Comparison of ENCODE assay signal across 8 cellular contexts in genomic region chr1:37515185-37516034, GRCh38. TPM values are rescaled to one million over a fixed set of nuclear protein-coding genes. Genes with fewer than 3 reads are reported as not detected.
DNase-seq lines count a peak whose midpoint lies in the region; ATAC-seq, FAIRE-seq and TF ChIP-seq lines count a peak whose summit lies in the region.

No MANE protein-coding gene starts in this region.

- peak overlapping the region; percentile 98 for H2AFZ ChIP-seq in astrocyte (ENCODE audit: low read depth, low read length)

- intact Hi-C loops in lower lobe of right lung (cut with DNase I), result no loop called here

- H3K4me1 ChIP-seq in astrocyte (ENCODE audit: insufficient read depth, low read length) (peaks cover 13% of the 10 kb centered on the region), lower lobe of right lung (peaks cover 19% of the 10 kb centered on the region), urinary bladder (ENCODE audit: insufficient read depth) (no peaks in the 10 kb centered on the region)

- H3K36me3 Mint-ChIP-seq in activated naive CD4-positive, alpha-beta T cell treated with anti-CD3 and anti-CD28 coated beads, Interleukin-2, amount 50 U/mL, for 24 hours, result peaks cover 10% of the 10 kb centered on the region
- H3K36me3 Mint-ChIP-seq in astrocyte (ENCODE audit: low read depth, unreplicated experiment), result peaks cover 2% of the 10 kb centered on the region

- H3K36me3 ChIP-seq in astrocyte (ENCODE audit: insufficient read depth, low read length) (peaks cover 17% of the 10 kb centered on the region), lower lobe of right lung (peaks cover 29% of the 10 kb centered on the region), urinary bladder (ENCODE audit: insufficient read depth) (peaks cover 2% of the 10 kb centered on the region)

- WGBS in urinary bladder, result 68% methylated on average over 18 of the region's 18 CpGs

- DNase-seq in activated naive CD4-positive, alpha-beta T cell treated with Interleukin-2 at 50 U/mL for 16 hours, result no peak
- DNase-seq in astrocyte (ENCODE audit: low read depth), result no peak
- DNase-seq in lower lobe of right lung, result no peak
- no peak for DNase-seq in urothelium cell line (ENCODE audit: low spot score)
- no peak for DNase-seq in A172 (ENCODE audit: low spot score)
- DNase-seq in NCI-H2196 (lab: John Stamatoyannopoulos, UW; ENCODE audit: unreplicated experiment), result no peak

- no peaks in the 10 kb centered on the region for H3K27me3 Mint-ChIP-seq in activated naive CD4-positive, alpha-beta T cell treated with anti-CD3 and anti-CD28 coated beads, Interleukin-2, amount 50 U/mL, for 24 hours
- H3K27me3 Mint-ChIP-seq in astrocyte (ENCODE audit: low read depth, unreplicated experiment), result no peaks in the 10 kb centered on the region

- peak overlapping the region; percentile 85 for H3K4me3 ChIP-seq in astrocyte (ENCODE audit: insufficient read depth, low read depth, low read length)
- peak overlapping the region; percentile 77 for H3K4me3 ChIP-seq in lower lobe of right lung
- H3K4me3 ChIP-seq in urinary bladder (ENCODE audit: low read depth, low read length), result peak overlapping the region; percentile 97

- peak overlapping the region; percentile 95 for H3K4me3 Mint-ChIP-seq in activated naive CD4-positive, alpha-beta T cell treated with anti-CD3 and anti-CD28 coated beads, Interleukin-2, amount 50 U/mL, for 24 hours
- H3K4me3 Mint-ChIP-seq in astrocyte (ENCODE audit: unreplicated experiment), result peak overlapping the region; percentile 91

- peaks cover 41% of the 10 kb centered on the region for H3K4me1 Mint-ChIP-seq in activated naive CD4-positive, alpha-beta T cell treated with anti-CD3 and anti-CD28 coated beads, Interleukin-2, amount 50 U/mL, for 24 hours
- peaks cover 8% of the 10 kb centered on the region for H3K4me1 Mint-ChIP-seq in astrocyte (ENCODE audit: low read depth, unreplicated experiment)

- H3K27ac Mint-ChIP-seq in activated naive CD4-positive, alpha-beta T cell treated with anti-CD3 and anti-CD28 coated beads, Interleukin-2, amount 50 U/mL, for 24 hours, result peak overlapping the region; percentile 94
- peak overlapping the region; percentile 99 for H3K27ac Mint-ChIP-seq in astrocyte (ENCODE audit: unreplicated experiment)

- TF ChIP-seq CTCF in astrocyte (IDR thresholded peaks at IDR 0.05; ENCODE audit: insufficient read depth, low read depth, low read length) (no peak), lower lobe of right lung (IDR thresholded peaks at IDR 0.05) (no peak)

- peak overlapping the region; percentile 92 for H3K9ac ChIP-seq in astrocyte (ENCODE audit: low read length)

- peak overlapping the region; percentile 91 for H3K4me2 ChIP-seq in astrocyte (ENCODE audit: low read length)

- H3K79me2 ChIP-seq in astrocyte (ENCODE audit: insufficient read depth, low read length), result peaks cover 33% of the 10 kb centered on the region

- no peaks in the 10 kb centered on the region for H3K9me3 ChIP-seq in astrocyte (ENCODE audit: insufficient read depth, low read depth, low read length)
- no peaks in the 10 kb centered on the region for H3K9me3 ChIP-seq in lower lobe of right lung

- H3K27me3 ChIP-seq in astrocyte (ENCODE audit: insufficient read depth, low read length) (no peaks in the 10 kb centered on the region), lower lobe of right lung (ENCODE audit: low read depth) (no peaks in the 10 kb centered on the region)

- peak overlapping the region; percentile 92 for H3K27ac ChIP-seq in astrocyte (ENCODE audit: low read depth, low read length)
- H3K27ac ChIP-seq in lower lobe of right lung, result peak overlapping the region; percentile 92
- peak overlapping the region; percentile 95 for H3K27ac ChIP-seq in urinary bladder (ENCODE audit: low read depth)

- FAIRE-seq in astrocyte (lab: Jason Lieb, UNC) (no peak), urothelium cell line (lab: Jason Lieb, UNC) (no peak)

- H3K9me3 Mint-ChIP-seq in activated naive CD4-positive, alpha-beta T cell treated with anti-CD3 and anti-CD28 coated beads, Interleukin-2, amount 50 U/mL, for 24 hours, result no peaks in the 10 kb centered on the region
- no peaks in the 10 kb centered on the region for H3K9me3 Mint-ChIP-seq in astrocyte (ENCODE audit: unreplicated experiment)

- peaks cover 14% of the 10 kb centered on the region for H4K20me1 ChIP-seq in astrocyte (ENCODE audit: insufficient read depth, low read length)

- ATAC-seq in lower lobe of right lung, result no peak

RNA-seq across cellular contexts. Expression of gene MEAF6, which starts 0.8 kb away (rescaled TPM):
- total RNA-seq in astrocyte (49.0 and 49.1 TPM in 2 replicates), lower lobe of right lung (59.5 TPM), urinary bladder (62.5 TPM)
- polyA plus RNA-seq in urinary bladder, result 65.5 TPM
- total RNA-seq in A172 (2014; rRNA removed; shearing (Covaris generic)), result 68.5 and 83.0 TPM in 2 replicates

RNA-seq across cellular contexts. Expression of gene SNIP1, which starts 38.7 kb away (rescaled TPM):
- total RNA-seq in astrocyte, result 15.0 and 17.4 TPM in 2 replicates
- 13.9 TPM for total RNA-seq in lower lobe of right lung
- 11.6 TPM for total RNA-seq in urinary bladder
- 7.8 TPM for polyA plus RNA-seq in urinary bladder
- total RNA-seq in A172 (2014; rRNA removed; shearing (Covaris generic)), result 5.1 and 5.3 TPM in 2 replicates

RNA-seq across cellular contexts. Expression of gene ZC3H12A, which starts 41.0 kb away (rescaled TPM):
- 12.1 and 12.6 TPM in 2 replicates for total RNA-seq in astrocyte
- 12.8 TPM for total RNA-seq in lower lobe of right lung
- 4.2 TPM for total RNA-seq in urinary bladder
- polyA plus RNA-seq in urinary bladder, result 10.9 TPM
- total RNA-seq in A172 (2014; rRNA removed; shearing (Covaris generic)), result 5.8 and 7.1 TPM in 2 replicates

RNA-seq across cellular contexts. Expression of gene DNALI1, which starts 41.3 kb away (rescaled TPM):
- total RNA-seq in astrocyte (7.2 and 9.6 TPM in 2 replicates), lower lobe of right lung (28.1 TPM), urinary bladder (2.0 TPM)
- 8.8 TPM for polyA plus RNA-seq in urinary bladder
- not detected in 2 replicates for total RNA-seq in A172 (2014; rRNA removed; shearing (Covaris generic))
